8 cellular contexts compared by ENCODE assay signal in genomic region chr10:5888352-5888751, GRCh38. TPM values are rescaled to one million over a fixed set of nuclear protein-coding genes. Genes with fewer than 3 reads are reported as not detected.
DNase-seq lines count a peak whose midpoint lies in the region; ATAC-seq and TF ChIP-seq lines count a peak whose summit lies in the region.

No MANE protein-coding gene starts in this region.

- no peaks in the 10 kb centered on the region for H3K9me3 Mint-ChIP-seq in CD4-positive, CD25-positive, alpha-beta regulatory T cell
- H3K9me3 Mint-ChIP-seq in mesothelial cell of epicardium, result no peaks in the 10 kb centered on the region

- H3K9me3 ChIP-seq in CD4-positive, CD25-positive, alpha-beta regulatory T cell (ENCODE audit: control insufficient read depth in 2 of 2, low read length in 2 of 2), result no peaks in the 10 kb centered on the region
- H3K9me3 ChIP-seq in MG63, result no peaks in the 10 kb centered on the region

- peak overlapping the region; percentile 74 for H3K4me3 ChIP-seq in CD4-positive, CD25-positive, alpha-beta regulatory T cell (ENCODE audit: low read depth, low read length)
- H3K4me3 ChIP-seq in MG63, result peak overlapping the region; percentile 93
- H3K4me3 ChIP-seq in cardiac fibroblast (replicated peaks in 1 of 2; ENCODE audit: low read depth in 2 of 2, low read length in 2 of 2), result peak overlapping the region; percentile 71 to 75

- H3K27me3 ChIP-seq in CD4-positive, CD25-positive, alpha-beta regulatory T cell (ENCODE audit: control insufficient read depth, insufficient read depth, low read length), result no peaks in the 10 kb centered on the region
- H3K27me3 ChIP-seq in MG63, result no peaks in the 10 kb centered on the region

- peaks cover 7% of the 10 kb centered on the region for H3K36me3 ChIP-seq in CD4-positive, CD25-positive, alpha-beta regulatory T cell (ENCODE audit: control insufficient read depth, insufficient read depth, low read length)
- H3K36me3 ChIP-seq in MG63, result peaks cover 50% of the 10 kb centered on the region

- H3K4me1 ChIP-seq in CD4-positive, CD25-positive, alpha-beta regulatory T cell (ENCODE audit: control insufficient read depth, insufficient read depth, low read length, poor library complexity, severe bottlenecking), result peaks cover 38% of the 10 kb centered on the region

- H3K4me3 Mint-ChIP-seq in CD4-positive, CD25-positive, alpha-beta regulatory T cell, result peak overlapping the region; percentile 88 to 98 (median 94)
- H3K4me3 Mint-ChIP-seq in mesothelial cell of epicardium, result peak overlapping the region; percentile 91

- peak overlapping the region; percentile 81 for H3K27ac ChIP-seq in CD4-positive, CD25-positive, alpha-beta regulatory T cell (ENCODE audit: insufficient read depth, low read length, poor library complexity, severe bottlenecking)

- no peak for ATAC-seq in CD4-positive, CD25-positive, alpha-beta regulatory T cell (ENCODE audit: low read depth in 2 of 2)

- TF ChIP-seq CTCF in cardiac fibroblast (IDR thresholded peaks at IDR 0.05; ENCODE audit: low read depth, low read length), result no peak
- TF ChIP-seq CTCF in mesothelial cell of epicardium (IDR thresholded peaks at IDR 0.05; ENCODE audit: unreplicated experiment), result no peak

- peak overlapping the region in 2 of 3 donors; percentile 87 to 88 for H3K27ac Mint-ChIP-seq in CD4-positive, CD25-positive, alpha-beta regulatory T cell
- H3K27ac Mint-ChIP-seq in mesothelial cell of epicardium, result peak overlapping the region; percentile 92

- no peak for DNase-seq in CD4-positive, CD25-positive, alpha-beta regulatory T cell
- DNase-seq in MG63, result no peak
- peak; percentile 44 to 52 for DNase-seq in cardiac fibroblast (ENCODE audit: low read depth in 2 of 2)
- DNase-seq in mesothelial cell of epicardium (ENCODE audit: low spot score in 2 of 2, unreplicated experiment in 2 of 2), result no peak
- DNase-seq in SHP77 (lab: John Stamatoyannopoulos, UW), result no peak
- DNase-seq in stimulated activated CD8-positive, alpha-beta memory T cell treated with anti-CD3 and anti-CD28 coated beads, Interleukin-4, amount 100 ng/mL, for 48 hours, result no peak
- DNase-seq in AG08395 (ENCODE audit: low spot score), result no peak
- no peak for DNase-seq in occipital lobe (lab: John Stamatoyannopoulos, UW)

- H3K4me1 Mint-ChIP-seq in CD4-positive, CD25-positive, alpha-beta regulatory T cell, result peaks cover 30 to 59% (median 39%) of the 10 kb centered on the region in 4 donors
- H3K4me1 Mint-ChIP-seq in mesothelial cell of epicardium, result peaks cover 39% of the 10 kb centered on the region

- H3K27me3 Mint-ChIP-seq in CD4-positive, CD25-positive, alpha-beta regulatory T cell, result no peaks in the 10 kb centered on the region
- no peaks in the 10 kb centered on the region for H3K27me3 Mint-ChIP-seq in mesothelial cell of epicardium (ENCODE audit: low read depth)

- H3K36me3 Mint-ChIP-seq in CD4-positive, CD25-positive, alpha-beta regulatory T cell, result peaks cover 29% of the 10 kb centered on the region
- H3K36me3 Mint-ChIP-seq in mesothelial cell of epicardium, result peaks cover 23% of the 10 kb centered on the region

RNA-seq across cellular contexts. Expression of gene ANKRD16, which starts 1.3 kb away (rescaled TPM):
- 4.8 TPM for total RNA-seq in CD4-positive, CD25-positive, alpha-beta regulatory T cell
- 1 to 10 TPM; 3.1 to 6.3 (median 3.4) TPM for polyA plus RNA-seq in CD4-positive, CD25-positive, alpha-beta regulatory T cell
- total RNA-seq in MG63 (2014; rRNA removed; shearing (Covaris generic); ENCODE audit: low replicate concordance), result 7.4 and 12.2 TPM in 2 replicates
- total RNA-seq in mesothelial cell of epicardium (14.6 to 15.2 TPM (median 14.7 TPM) in 3 replicates), occipital lobe (10.5 TPM)

RNA-seq across cellular contexts. Expression of gene FBH1, which starts 1.7 kb away (rescaled TPM):
- 108 TPM for total RNA-seq in CD4-positive, CD25-positive, alpha-beta regulatory T cell
- polyA plus RNA-seq in CD4-positive, CD25-positive, alpha-beta regulatory T cell, result 100 to 1,000 TPM in 2 of 4 donors, 10 to 100 TPM in 2; 85.3 to 107 (median 97.0) TPM
- 54.3 and 98.6 TPM in 2 replicates for total RNA-seq in MG63 (2014; rRNA removed; shearing (Covaris generic); ENCODE audit: low replicate concordance)
- total RNA-seq in mesothelial cell of epicardium, result 68.0 to 76.6 TPM (median 72.6 TPM) in 3 replicates
- 39.8 TPM for total RNA-seq in occipital lobe

Comparison
In these comparisons a context has a peak if more than half of its experiments do, and no peak if none do; other contexts are left out.
1. DNase-seq: peak in cardiac fibroblast (2 of 2); none in CD4-positive, CD25-positive, alpha-beta regulatory T cell (0 of 3), MG63 (single experiment), mesothelial cell of epicardium (0 of 2), SHP77 (0 of 2), stimulated activated CD8-positive, alpha-beta memory T cell treated with anti-CD3 and anti-CD28 coated beads, Interleukin-4, amount 100 ng/mL, for 48 hours (single experiment), AG08395 (single experiment) and occipital lobe (single experiment).
2. Peak in every context shown above with its lines, with median percentiles within 50 percentile points of each other: H3K4me3 ChIP-seq.